In the genomic region with DNA sequence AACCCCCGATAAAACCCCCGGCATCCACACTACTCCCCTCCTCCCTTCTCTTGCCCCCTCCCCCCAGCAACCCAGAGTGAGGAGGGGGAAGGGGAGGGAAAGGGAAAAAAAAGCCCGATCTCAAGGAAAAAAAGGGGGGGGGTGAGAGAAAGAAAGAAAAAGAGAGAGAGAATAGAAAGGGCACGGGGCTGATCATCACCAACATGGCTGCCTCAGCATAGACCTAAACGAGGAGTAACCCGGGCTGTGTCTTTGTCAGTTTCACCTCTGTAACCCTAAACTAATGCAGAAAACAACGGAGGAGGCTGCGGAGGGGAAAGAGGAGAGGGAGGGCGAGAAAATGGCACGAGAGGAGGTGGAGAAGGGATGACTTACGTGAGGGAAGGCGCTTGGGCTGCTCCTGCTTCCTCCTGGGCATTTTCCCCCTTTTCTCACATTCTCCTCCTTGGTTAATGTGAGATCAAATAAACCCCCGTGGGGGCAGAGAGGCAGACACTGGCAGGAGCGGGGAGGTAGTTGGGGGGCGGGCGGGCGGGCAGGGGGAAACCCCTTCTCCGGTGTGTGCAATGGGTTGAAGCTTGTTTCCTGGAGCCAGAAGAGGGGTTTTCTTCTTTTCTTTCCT, we compare ENCODE assay signal across 8 cellular contexts. TPM values are rescaled to one million over a fixed set of nuclear protein-coding genes. Genes with fewer than 3 reads are reported as not detected.
DNase-seq lines count a peak whose midpoint lies in the region; ATAC-seq and TF ChIP-seq lines count a peak whose summit lies in the region.

No MANE protein-coding gene starts in this region.

- no peaks in the 10 kb centered on the region for H3K9me3 Mint-ChIP-seq in endothelial cell (ENCODE audit: unreplicated experiment)

- H3K4me1 Mint-ChIP-seq in endothelial cell (ENCODE audit: unreplicated experiment) = peaks cover 32% of the 10 kb centered on the region

- peaks cover 15% of the 10 kb centered on the region for H3K27me3 Mint-ChIP-seq in endothelial cell (ENCODE audit: unreplicated experiment)

- H3K4me1 ChIP-seq in cardiac muscle cell (ENCODE audit: low read depth) (peaks cover 35% of the 10 kb centered on the region), muscle layer of colon (ENCODE audit: insufficient read depth, low read length) (peaks cover 22% of the 10 kb centered on the region), stomach smooth muscle (ENCODE audit: control insufficient read depth, insufficient read depth, low read length) (peaks cover 12% of the 10 kb centered on the region)

- H3K27me3 ChIP-seq in cardiac muscle cell (no peaks in the 10 kb centered on the region), muscle layer of colon (ENCODE audit: control insufficient read depth in 1 of 2, insufficient read depth in 2 of 2, low read length in 2 of 2) (no peaks in the 10 kb centered on the region), stomach smooth muscle (ENCODE audit: control insufficient read depth in 1 of 2, insufficient read depth in 2 of 2, low read length in 2 of 2) (no peaks in the 10 kb centered on the region)

- TF ChIP-seq CTCF in cardiac muscle cell (IDR thresholded peaks at IDR 0.05; ENCODE audit: low read depth, low read length) = no peak
- TF ChIP-seq CTCF in endothelial cell (IDR thresholded peaks at IDR 0.05; ENCODE audit: unreplicated experiment) = no peak

- peaks cover 6% of the 10 kb centered on the region for H3K36me3 Mint-ChIP-seq in endothelial cell (ENCODE audit: low read depth, unreplicated experiment)

- peak overlapping the region; percentile 95 for H3K4me3 Mint-ChIP-seq in endothelial cell (ENCODE audit: unreplicated experiment)

- H3K27ac ChIP-seq in cardiac muscle cell = peak overlapping the region; percentile 97
- peak overlapping the region; percentile 93 for H3K27ac ChIP-seq in muscle layer of colon (ENCODE audit: low read depth, low read length)
- peak overlapping the region; percentile 77 for H3K27ac ChIP-seq in stomach smooth muscle (ENCODE audit: low read length)

- no peak for ATAC-seq in GM21528 (IDR thresholded peaks at IDR 0.05; ENCODE audit: low FRiP score, unreplicated experiment)

- H3K27ac Mint-ChIP-seq in endothelial cell (ENCODE audit: unreplicated experiment) = peak overlapping the region; percentile 96

- DNase-seq in cardiac muscle cell (ENCODE audit: low read depth in 1 of 2, low spot score in 1 of 2) (peak; percentile 52 to 60), cardiac septum (ENCODE audit: low spot score) (no peak), NCI-H1092 (lab: John Stamatoyannopoulos, UW) (peak; percentile 21), endothelial cell (ENCODE audit: low spot score) (peak; percentile 11)
- peak; percentile 6 to 19 for DNase-seq in activated CD8-positive, alpha-beta memory T cell treated with anti-CD3 and anti-CD28 coated beads for 1 hour (ENCODE audit: extremely low read depth in 1 of 2, low read depth in 1 of 2)

- intact Hi-C loops in cardiac septum (cut with DNase I) = loop anchor here (2.0 to 10.0 kb wide), 4 partner anchors 51 to 763 kb away; a partner anchor contains a TSS

- H3K9ac ChIP-seq in muscle layer of colon (ENCODE audit: low read length) (peak overlapping the region; percentile 91), stomach smooth muscle (ENCODE audit: low read length in 2 of 2) (peak overlapping the region; percentile 74 to 90)

- H3K36me3 ChIP-seq in cardiac muscle cell (no peaks in the 10 kb centered on the region), muscle layer of colon (ENCODE audit: insufficient read depth, low read length) (no peaks in the 10 kb centered on the region), stomach smooth muscle (ENCODE audit: control insufficient read depth in 2 of 2, insufficient read depth in 2 of 2, low read length in 2 of 2) (no peaks in the 10 kb centered on the region)

- no peaks in the 10 kb centered on the region for H3K9me3 ChIP-seq in cardiac muscle cell (ENCODE audit: low read depth)
- H3K9me3 ChIP-seq in muscle layer of colon (ENCODE audit: low read length) = no peaks in the 10 kb centered on the region
- H3K9me3 ChIP-seq in stomach smooth muscle (ENCODE audit: control insufficient read depth in 2 of 2, low read length in 2 of 2) = no peaks in the 10 kb centered on the region

- H3K4me3 ChIP-seq in cardiac muscle cell (peak overlapping the region; percentile 100), muscle layer of colon (ENCODE audit: low read depth in 1 of 2, low read length in 2 of 2) (peak overlapping the region; percentile 77 to 90), stomach smooth muscle (ENCODE audit: low read length in 2 of 2) (peak overlapping the region; percentile 67 to 90)

RNA-seq across cellular contexts. Expression of a gene that starts 0.5 kb away (rescaled TPM):
- total RNA-seq in cardiac muscle cell (32.3 and 37.3 TPM in 2 replicates), cardiac septum (28.3 TPM), endothelial cell (ENCODE audit: unreplicated experiment) (22.8 TPM)
- polyA plus RNA-seq in cardiac muscle cell = 8.9 and 13.2 TPM in 2 replicates
